24 cellular contexts compared by ENCODE assay signal in genomic region chr2:19337742-19338141, GRCh38. TPM values are rescaled to one million over a fixed set of nuclear protein-coding genes. Genes with fewer than 3 reads are reported as not detected.
DNase-seq lines count a peak whose midpoint lies in the region; ATAC-seq, FAIRE-seq and TF ChIP-seq lines count a peak whose summit lies in the region.
"Had no signal": no experiment of that assay in that cellular context is flagged by ENCODE, and none has a peak within 500 bp of the region (broad histone marks: within the 10 kb centered on the region; RNA-seq: fewer than 3 reads in every experiment).

No MANE protein-coding gene starts in this region.

- no peaks in the 10 kb centered on the region for H3K9me3 ChIP-seq in right atrium auricular region
- H3K9me3 ChIP-seq in heart right ventricle = no peaks in the 10 kb centered on the region
- H3K9me3 ChIP-seq in HepG2 (ENCODE audit: low read length) = no peaks in the 10 kb centered on the region
- no peaks in the 10 kb centered on the region for H3K9me3 ChIP-seq in right lobe of liver
- H3K9me3 ChIP-seq in K562 (replicated peaks; ENCODE audit: control insufficient read depth, insufficient read depth, low read depth, low read length) = no peaks in the 10 kb centered on the region
- no peaks in the 10 kb centered on the region for H3K9me3 ChIP-seq in CD4-positive, alpha-beta memory T cell (ENCODE audit: control insufficient read depth in 1 of 2, low read length in 2 of 2)
- H3K9me3 ChIP-seq: BE2C, BLaER1, Caco-2 had no signal

- H3K4me3 Mint-ChIP-seq in activated naive CD4-positive, alpha-beta T cell treated with anti-CD3 and anti-CD28 coated beads, Interleukin-2, amount 10 ng/mL, durations not matched to agents 7 days and 5 days = no peak overlapping the region
- no peak overlapping the region for H3K4me3 Mint-ChIP-seq in CD4-positive, alpha-beta memory T cell
- H3K4me3 Mint-ChIP-seq: CD14-positive monocyte; CD4-positive, CD25-positive, alpha-beta regulatory T cell; CD8-positive, alpha-beta T cell had no signal

- peak overlapping the region; percentile 46 to 82 for H3K27ac ChIP-seq in right atrium auricular region
- no peak overlapping the region for H3K27ac ChIP-seq in heart right ventricle
- no peak overlapping the region for H3K27ac ChIP-seq in HepG2 (ENCODE audit: extremely low read length, insufficient read depth, low read length)
- no peak overlapping the region for H3K27ac ChIP-seq in right lobe of liver
- no peak overlapping the region for H3K27ac ChIP-seq in K562 (ENCODE audit: extremely low read depth, low read depth, low read length)
- no peak overlapping the region for H3K27ac ChIP-seq in CD4-positive, alpha-beta memory T cell (ENCODE audit: low read depth, low read length)
- H3K27ac ChIP-seq: 22Rv1, BLaER1 had no signal

- 94 to 96% methylated on average over 1 of the region's 1 CpG for WGBS in heart right ventricle, 2 donors
- 100% methylated on average over 1 of the region's 1 CpG for WGBS in HepG2 (ENCODE audit: low lambda C conversion rate)
- WGBS in right lobe of liver (ENCODE audit: insufficient coverage, low coverage, low lambda C conversion rate, missing lambda C conversion rate) = 100% methylated on average over 1 of the region's 1 CpG
- 19% methylated on average over 1 of the region's 1 CpG for WGBS in K562 (ENCODE audit: insufficient coverage, low coverage, missing lambda C conversion rate)

- H3K9ac ChIP-seq in HepG2 (ENCODE audit: insufficient read depth, low read depth, low read length) = no peak overlapping the region
- H3K9ac ChIP-seq in K562 (ENCODE audit: insufficient read depth in 1 of 2, low read depth in 2 of 2, low read length in 2 of 2) = no peak overlapping the region
- H3K9ac ChIP-seq: BLaER1 had no signal

- H3K36me3 Mint-ChIP-seq in activated naive CD4-positive, alpha-beta T cell treated with anti-CD3 and anti-CD28 coated beads, Interleukin-2, amount 10 ng/mL, durations not matched to agents 7 days and 5 days = no peaks in the 10 kb centered on the region
- peaks cover 2 to 9% of the 10 kb centered on the region in 2 donors for H3K36me3 Mint-ChIP-seq in CD4-positive, alpha-beta memory T cell

- no peak overlapping the region for H2AFZ ChIP-seq in HepG2 (ENCODE audit: low read length)
- no peak overlapping the region for H2AFZ ChIP-seq in K562 (ENCODE audit: low read depth, low read length)

- H3K79me2 ChIP-seq in HepG2 (ENCODE audit: insufficient read depth, low read length) (no peaks in the 10 kb centered on the region), K562 (ENCODE audit: control insufficient read depth, insufficient read depth, low read length) (no peaks in the 10 kb centered on the region)

- in situ Hi-C loops in HepG2 (cut with HindIII; ENCODE audit: extremely low pct_ligation_motif_present, low pct_unique_long_range_greater_than_20kb) (no loop called here), K562 (cut with MboI) (no loop called here)

- H3K9me1 ChIP-seq in K562 (ENCODE audit: control insufficient read depth, insufficient read depth, low read length) = no peaks in the 10 kb centered on the region

- no peak for ATAC-seq in heart right ventricle
- no peak for ATAC-seq in HepG2
- no peak for ATAC-seq in right lobe of liver
- ATAC-seq in K562 = no peak
- ATAC-seq: CD8-positive, alpha-beta T cell had no signal

- H4K20me1 ChIP-seq in HepG2 (ENCODE audit: insufficient read depth, low read length) = no peaks in the 10 kb centered on the region
- H4K20me1 ChIP-seq in K562 (replicated peaks; ENCODE audit: control insufficient read depth, insufficient read depth, low read length) = no peaks in the 10 kb centered on the region
- H4K20me1 ChIP-seq: BLaER1 had no signal

- TF ChIP-seq CTCF in right atrium auricular region (IDR thresholded peaks at IDR 0.05) (no peak), heart right ventricle (IDR thresholded peaks at IDR 0.05) (no peak), HepG2 (CRISPR knock-in tag; IDR thresholded peaks at IDR 0.05) (no peak), right lobe of liver (IDR thresholded peaks at IDR 0.05) (no peak), K562 (IDR thresholded peaks at IDR 0.05 in 2 of 3, conservative IDR thresholded peaks at IDR 0.05 in 1 of 3; ENCODE audit: insufficient read depth in 2 of 3, low read depth in 1 of 3, low read length in 3 of 3) (no peak)

- BruUV-seq in HepG2 (replicated peaks; lab: Mats Ljungman, UMichigan) (no TSS peak), K562 (replicated peaks; lab: Mats Ljungman, UMichigan) (no TSS peak)

- CTCF ChIA-PET in activated naive CD4-positive, alpha-beta T cell treated with anti-CD3 and anti-CD28 coated beads, Interleukin-2, amount 10 ng/mL, durations not matched to agents 7 days and 5 days (lab: Charles Lee) = interaction anchor here (2.0 kb wide), 1 partner anchor 12 kb away, joined by 5 read pairs; no protein-coding TSS in a partner anchor
- CTCF ChIA-PET in HepG2 (lab: Yijun Ruan, JAX; ENCODE audit: low intra/inter-chr PET ratio, low total read pairs) = no interaction called here
- CTCF ChIA-PET in K562 (lab: Yijun Ruan, JAX; ENCODE audit: low intra/inter-chr PET ratio) = no interaction called here
- CTCF ChIA-PET in CD4-positive, alpha-beta memory T cell (lab: Charles Lee; ENCODE audit: partially characterized antibody) = no interaction called here

- H3K27me3 Mint-ChIP-seq in activated naive CD4-positive, alpha-beta T cell treated with anti-CD3 and anti-CD28 coated beads, Interleukin-2, amount 10 ng/mL, durations not matched to agents 7 days and 5 days = no peaks in the 10 kb centered on the region
- no peaks in the 10 kb centered on the region for H3K27me3 Mint-ChIP-seq in CD4-positive, alpha-beta memory T cell
- H3K27me3 Mint-ChIP-seq: CD4-positive, CD25-positive, alpha-beta regulatory T cell had no signal

- POLR2A ChIA-PET in HepG2 (lab: Yijun Ruan, JAX) (interaction anchor here (2.0 kb wide), 1 partner anchor 10 kb away, joined by 13 read pairs; no protein-coding TSS in a partner anchor), K562 (lab: Yijun Ruan, JAX) (no interaction called here)
- POLR2A ChIA-PET in CD4-positive, alpha-beta memory T cell (lab: Charles Lee; ENCODE audit: partially characterized antibody) = interaction anchor here (1.7 kb wide), 1 partner anchor 10 kb away, joined by 9 read pairs; no protein-coding TSS in a partner anchor

- H3K27me3 ChIP-seq in right atrium auricular region (no peaks in the 10 kb centered on the region), heart right ventricle (no peaks in the 10 kb centered on the region), HepG2 (ENCODE audit: control insufficient read depth in 1 of 2, insufficient read depth in 2 of 2, low read length in 2 of 2) (no peaks in the 10 kb centered on the region), right lobe of liver (no peaks in the 10 kb centered on the region), K562 (ENCODE audit: control insufficient read depth in 2 of 2, insufficient read depth in 2 of 2, low read length in 2 of 2) (no peaks in the 10 kb centered on the region)
- H3K27me3 ChIP-seq in CD4-positive, alpha-beta memory T cell (ENCODE audit: insufficient read depth, low read length) = no peaks in the 10 kb centered on the region
- H3K27me3 ChIP-seq: BE2C, BLaER1 had no signal

- TF ChIP-seq EP300 in HepG2 (IDR thresholded peaks at IDR 0.05; ENCODE audit: low read depth in 2 of 2, low read length in 2 of 2) = no peak
- no peak for TF ChIP-seq EP300 in HepG2 (CRISPR knock-in tag; IDR thresholded peaks at IDR 0.05; ENCODE audit: borderline replicate concordance)
- no peak for TF ChIP-seq EP300 in K562 (IDR thresholded peaks at IDR 0.05; ENCODE audit: low read length)

- H3K4me2 ChIP-seq in HepG2 (ENCODE audit: low read depth, low read length) = no peak overlapping the region
- no peak overlapping the region for H3K4me2 ChIP-seq in K562 (ENCODE audit: insufficient read depth, low read length)
- H3K4me2 ChIP-seq: BLaER1 had no signal

- no peaks in the 10 kb centered on the region for H3K9me3 Mint-ChIP-seq in activated naive CD4-positive, alpha-beta T cell treated with anti-CD3 and anti-CD28 coated beads, Interleukin-2, amount 10 ng/mL, durations not matched to agents 7 days and 5 days
- H3K9me3 Mint-ChIP-seq in CD4-positive, alpha-beta memory T cell = no peaks in the 10 kb centered on the region
- H3K9me3 Mint-ChIP-seq: CD4-positive, CD25-positive, alpha-beta regulatory T cell; CD8-positive, alpha-beta T cell had no signal

- DNase-seq in activated naive CD4-positive, alpha-beta T cell treated with anti-CD3 and anti-CD28 coated beads, Interleukin-2, amount 10 ng/mL, durations not matched to agents 7 days and 5 days = no peak
- DNase-seq in activated naive CD4-positive, alpha-beta T cell (lab: John Stamatoyannopoulos, UW) = no peak
- no peak for DNase-seq in right atrium auricular region (ENCODE audit: low spot score)
- DNase-seq in heart right ventricle = no peak
- DNase-seq in HepG2 (ENCODE audit: low spot score) = no peak
- DNase-seq in right lobe of liver = no peak
- no peak for DNase-seq in K562 (ENCODE audit: extremely low read depth in 1 of 4, low spot score in 3 of 4)
- no peak for DNase-seq in CD4-positive, alpha-beta memory T cell
- DNase-seq: ACHN; BE2C; C1 segment of cervical spinal cord; Caco-2; Calu3; CD4-positive, CD25-positive, alpha-beta regulatory T cell; CD8-positive, alpha-beta T cell; DMS79 treated with DMSO at 0.1 percent for 48 hours; GF-D8 had no signal

- no peak overlapping the region for H3K4me3 ChIP-seq in right atrium auricular region
- no peak overlapping the region for H3K4me3 ChIP-seq in heart right ventricle
- no peak overlapping the region for H3K4me3 ChIP-seq in HepG2 (replicated peaks in 1 of 3; ENCODE audit: insufficient read depth in 1 of 3, low read depth in 2 of 3, low read length in 3 of 3)
- no peak overlapping the region for H3K4me3 ChIP-seq in right lobe of liver
- H3K4me3 ChIP-seq in K562 = no peak overlapping the region
- no peak overlapping the region for H3K4me3 ChIP-seq in CD4-positive, alpha-beta memory T cell (ENCODE audit: low read length in 2 of 2)
- H3K4me3 ChIP-seq: BLaER1 had no signal

- peak overlapping the region; percentile 45 for H3K27ac Mint-ChIP-seq in activated naive CD4-positive, alpha-beta T cell treated with anti-CD3 and anti-CD28 coated beads, Interleukin-2, amount 10 ng/mL, durations not matched to agents 7 days and 5 days
- no peak overlapping the region for H3K27ac Mint-ChIP-seq in CD4-positive, alpha-beta memory T cell
- H3K27ac Mint-ChIP-seq: CD4-positive, CD25-positive, alpha-beta regulatory T cell; CD8-positive, alpha-beta T cell had no signal

- intact Hi-C loops in heart right ventricle (cut with DNase I) = no loop called here
- intact Hi-C loops in HepG2 (cut with micrococcal nuclease; ENCODE audit: unreplicated experiment) = no loop called here
- intact Hi-C loops in right lobe of liver (cut with DNase I) = no loop called here
- intact Hi-C loops in K562 (cut with micrococcal nuclease) = no loop called here
- intact Hi-C loops in CD4-positive, alpha-beta memory T cell (cut with micrococcal nuclease) = no loop called here

- no peaks in the 10 kb centered on the region for H3K4me1 Mint-ChIP-seq in activated naive CD4-positive, alpha-beta T cell treated with anti-CD3 and anti-CD28 coated beads, Interleukin-2, amount 10 ng/mL, durations not matched to agents 7 days and 5 days
- no peaks in the 10 kb centered on the region for H3K4me1 Mint-ChIP-seq in CD4-positive, alpha-beta memory T cell
- H3K4me1 Mint-ChIP-seq: CD14-positive monocyte had no signal

- TF ChIP-seq POLR2A in HepG2 (IDR thresholded peaks at IDR 0.05; ENCODE audit: insufficient read depth in 1 of 2, low read depth in 2 of 2, low read length in 2 of 2) (no peak), right lobe of liver (IDR thresholded peaks at IDR 0.05) (no peak), K562 (conservative IDR thresholded peaks at IDR 0.05) (no peak)

- TF ChIP-seq RAD21 in HepG2 (CRISPR knock-in tag; IDR thresholded peaks at IDR 0.05) = no peak
- TF ChIP-seq RAD21 in K562 (CRISPR knock-in tag; conservative IDR thresholded peaks at IDR 0.05 in 1 of 2, IDR thresholded peaks at IDR 0.05 in 1 of 2) = no peak

- no peak for FAIRE-seq in HepG2 (lab: Jason Lieb, UNC)
- no peak for FAIRE-seq in K562 (lab: Jason Lieb, UNC)
- FAIRE-seq: D721Med, G401.6, GM12891, GM19239 had no signal

- H3K36me3 ChIP-seq in right atrium auricular region (no peaks in the 10 kb centered on the region), heart right ventricle (peaks cover 0 to 9% (median 0%) of the 10 kb centered on the region in 9 donors), HepG2 (replicated peaks in 1 of 2; ENCODE audit: control insufficient read depth in 1 of 2, insufficient read depth in 2 of 2, low read length in 2 of 2) (no peaks in the 10 kb centered on the region), right lobe of liver (no peaks in the 10 kb centered on the region), K562 (ENCODE audit: control insufficient read depth, insufficient read depth, low read length) (no peaks in the 10 kb centered on the region)
- H3K36me3 ChIP-seq in CD4-positive, alpha-beta memory T cell (ENCODE audit: insufficient read depth, low read length) = no peaks in the 10 kb centered on the region
- H3K36me3 ChIP-seq: BE2C, BLaER1 had no signal

- H3K4me1 ChIP-seq in right atrium auricular region (peaks cover 0 to 34% of the 10 kb centered on the region in 2 donors), heart right ventricle (peaks cover 0 to 22% (median 11%) of the 10 kb centered on the region in 9 donors), HepG2 (ENCODE audit: insufficient read depth, low read length) (no peaks in the 10 kb centered on the region), right lobe of liver (no peaks in the 10 kb centered on the region), K562 (replicated peaks in 1 of 2; ENCODE audit: control insufficient read depth in 2 of 2, insufficient read depth in 2 of 2, low read length in 2 of 2) (no peaks in the 10 kb centered on the region)
- H3K4me1 ChIP-seq in CD4-positive, alpha-beta memory T cell (ENCODE audit: insufficient read depth, low read length) = no peaks in the 10 kb centered on the region
- H3K4me1 ChIP-seq: BE2C, Caco-2 had no signal

RNA-seq across cellular contexts. Expression of gene OSR1, which starts 20.7 kb away (rescaled TPM):
- 10 to 100 TPM; 12.5 to 55.7 TPM for total RNA-seq in right atrium auricular region
- total RNA-seq in heart right ventricle = 10 to 100 TPM in 1 of 10 donors, 1 to 10 TPM in 8, under 1 TPM in 1; 0.71 to 13.3 (median 2.4) TPM
- polyA plus RNA-seq in heart right ventricle = 1 to 10 TPM; 6.0 to 6.3 TPM
- 0.81 and 1.1 TPM in 2 replicates for total RNA-seq in HepG2 (2016; rRNA removed; fragmentation: Illumina TruSeq; extraction: Trizol)
- total RNA-seq in HepG2 (2016; cell fraction: cytosol; rRNA removed; fragmentation: Illumina TruSeq; extraction: Trizol; ENCODE audit: low read depth) = 0.44 and 0.81 TPM in 2 replicates
- total RNA-seq in HepG2 (2016; cell fraction: insoluble cytoplasmic fraction; rRNA removed; fragmentation: Illumina TruSeq; extraction: Trizol) = 0.49 and 1.2 TPM in 2 replicates
- total RNA-seq in HepG2 (2016; cell fraction: membrane; rRNA removed; fragmentation: Illumina TruSeq; extraction: Trizol) = 1.00 and 1.0 TPM in 2 replicates
- 0.90 and 1.1 TPM in 2 replicates for total RNA-seq in HepG2 (2016; cell fraction: nucleus; rRNA removed; fragmentation: Illumina TruSeq; extraction: Trizol)
- polyA plus RNA-seq in HepG2 (2011; rRNA removed) = 0.63 and 0.72 TPM in 2 replicates
- 0.33 and 0.91 TPM in 2 replicates for polyA plus RNA-seq in HepG2 (2011; cell fraction: cytosol; rRNA removed)
- 1.4 and 2.1 TPM in 2 replicates for polyA plus RNA-seq in HepG2 (2011; cell fraction: nucleus; rRNA removed)
- 0.05 and 0.35 TPM in 2 replicates for polyA plus RNA-seq in HepG2 (2012)
- polyA plus RNA-seq in HepG2 (2016; cell fraction: cytosol; fragmentation: Illumina TruSeq; extraction: Trizol; ENCODE audit: low read depth) = 0.26 and 0.32 TPM in 2 replicates
- polyA plus RNA-seq in HepG2 (2016; cell fraction: insoluble cytoplasmic fraction; fragmentation: Illumina TruSeq; extraction: Trizol; ENCODE audit: low read depth) = 1.1 and 1.3 TPM in 2 replicates
- 0.49 TPM in 2 replicates for polyA plus RNA-seq in HepG2 (2016; cell fraction: membrane; fragmentation: Illumina TruSeq; extraction: Trizol; ENCODE audit: low read depth)
- polyA plus RNA-seq in HepG2 (2016; cell fraction: nucleus; fragmentation: Illumina TruSeq; extraction: Trizol; ENCODE audit: insufficient read depth, low read depth) = 1.7 and 2.3 TPM in 2 replicates
- polyA minus RNA-seq in HepG2 (2011; rRNA and poly(A)+ RNA removed; ENCODE audit: low replicate concordance) = 0.20 TPM in 1 of 2 replicates, not detected in the other
- 0.26 TPM in 1 of 2 replicates, not detected in the other for polyA minus RNA-seq in HepG2 (2011; cell fraction: cytosol; rRNA and poly(A)+ RNA removed)
- polyA minus RNA-seq in HepG2 (2011; cell fraction: nucleus; rRNA and poly(A)+ RNA removed) = 0.39 and 0.75 TPM in 2 replicates
- under 1 TPM in 5 of 6 experiments, not detected in 1; 0.10 to 0.51 (median 0.12) TPM for total RNA-seq in right lobe of liver
- not detected in 2 replicates for total RNA-seq in K562 (2011; cell fraction: chromatin; rRNA removed; ENCODE audit: low replicate concordance)
- not detected in 2 replicates for total RNA-seq in K562 (2011; cell fraction: nucleolus; rRNA removed)
- total RNA-seq in K562 (2011; cell fraction: nucleoplasm; rRNA removed) = not detected in 2 replicates
- not detected in 2 replicates for total RNA-seq in K562 (2014; rRNA removed)
- not detected in 2 replicates for total RNA-seq in K562 (2014; rRNA removed; fragmentation: Illumina TruSeq; extraction: Trizol)
- not detected in 2 replicates for total RNA-seq in K562 (2015; rRNA removed; fragmentation: Illumina TruSeq; extraction: Trizol)
- total RNA-seq in K562 (2021) = not detected in 2 replicates
- not detected in 2 replicates for polyA plus RNA-seq in K562 (2011; rRNA removed)
- polyA plus RNA-seq in K562 (2011; cell fraction: cytosol; rRNA removed) = not detected in 2 replicates
- not detected in 2 replicates for polyA plus RNA-seq in K562 (2011; cell fraction: nucleus; rRNA removed)
- polyA plus RNA-seq in K562 (2012) = 0.03 TPM in 1 of 2 replicates, not detected in the other
- not detected in 2 replicates for polyA plus RNA-seq in K562 (2014; fragmentation: Illumina TruSeq; extraction: Trizol)
- not detected for polyA plus RNA-seq in K562 (2014; fragmentation: Nextera tagmentation; extraction: Ambion mirVana)
- polyA plus RNA-seq in K562 (2014; rRNA removed) = not detected in 2 replicates
- polyA minus RNA-seq in K562 (2011; rRNA and poly(A)+ RNA removed) = not detected in 2 replicates
- polyA minus RNA-seq in K562 (2011; cell fraction: cytosol; rRNA and poly(A)+ RNA removed) = not detected in 2 replicates
- not detected in 2 replicates for polyA minus RNA-seq in K562 (2011; cell fraction: nucleus; rRNA and poly(A)+ RNA removed)
- total RNA-seq in CD4-positive, alpha-beta memory T cell = not detected
- polyA plus RNA-seq in CD4-positive, alpha-beta memory T cell = not detected
- total RNA-seq: CD4-positive, CD25-positive, alpha-beta regulatory T cell; CD8-positive, alpha-beta T cell had no signal
- polyA plus RNA-seq: CD14-positive monocyte; CD4-positive, CD25-positive, alpha-beta regulatory T cell had no signal

Comparison
In these comparisons a context has a peak if more than half of its experiments do, and no peak if none do; other contexts are left out.
1. H3K27ac ChIP-seq: peak in right atrium auricular region (2 of 2); none in heart right ventricle (0 of 10), HepG2 (single experiment), right lobe of liver (0 of 3), K562 (single experiment) and CD4-positive, alpha-beta memory T cell (single experiment).